In the genomic region with DNA sequence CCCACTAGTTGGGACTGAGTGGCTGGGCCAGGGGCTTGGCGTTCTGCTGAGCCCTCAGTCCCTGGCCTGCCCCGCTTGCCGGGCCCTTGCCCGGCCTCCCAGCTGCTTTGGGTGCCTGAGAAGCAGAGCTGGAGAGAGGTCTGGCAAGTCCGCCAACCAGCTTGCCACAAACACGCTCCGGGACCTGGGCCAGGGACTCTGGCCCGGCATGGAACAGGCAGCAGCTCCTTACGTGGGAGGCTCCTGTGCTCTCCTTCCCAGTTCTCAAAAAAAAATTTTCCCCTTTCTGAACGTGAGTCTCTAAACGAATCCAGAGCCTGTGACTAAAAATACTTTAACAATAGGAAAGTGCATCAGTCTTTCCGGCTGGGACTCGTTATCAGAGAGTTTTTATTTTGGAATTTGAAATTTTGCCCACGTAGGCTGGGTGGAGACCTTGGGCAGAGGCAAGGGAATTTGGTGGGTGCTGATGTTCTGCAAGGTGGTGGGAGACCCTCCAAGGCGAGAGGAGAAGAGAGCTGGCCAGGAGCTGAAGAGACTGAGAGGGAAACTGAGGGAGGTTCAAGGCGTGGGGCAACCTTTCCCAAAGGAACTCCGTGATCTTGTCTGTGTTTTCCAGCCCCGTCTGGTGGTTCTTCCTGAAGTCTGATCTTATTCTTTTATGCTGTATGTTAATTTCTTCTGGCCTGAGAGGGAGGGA, we compare ENCODE assay signal across 11 cellular contexts. TPM values are rescaled to one million over a fixed set of nuclear protein-coding genes. Genes with fewer than 3 reads are reported as not detected.
DNase-seq lines count a peak whose midpoint lies in the region; ATAC-seq and TF ChIP-seq lines count a peak whose summit lies in the region.
"Had no signal": no experiment of that assay in that cellular context is flagged by ENCODE, and none has a peak within 500 bp of the region (broad histone marks: within the 10 kb centered on the region; RNA-seq: fewer than 3 reads in every experiment).

No MANE protein-coding gene starts in this region.

- DNase-seq in HFFc6 = peak; percentile 68
- peak; percentile 48 to 87 (median 80) for DNase-seq in dorsolateral prefrontal cortex
- peak; percentile 73 for DNase-seq in lower lobe of right lung
- peak; percentile 91 for DNase-seq in stomach
- DNase-seq in activated CD8-positive, alpha-beta memory T cell treated with anti-CD3 and anti-CD28 coated beads for 24 hours = no peak
- no peak for DNase-seq in NOMO-1 treated with DMSO at 0.1 percent for 48 hours (lab: John Stamatoyannopoulos, UW; ENCODE audit: unreplicated experiment)
- DNase-seq: activated T-cell treated with anti-CD3 and anti-CD28 coated beads, Interleukin-2, amount 50 U/mL, for 4 hours; NCI-H1092 treated with DMSO at 0.1 percent for 48 hours; SJCRH30 had no signal

- no peaks in the 10 kb centered on the region for H3K9me3 Mint-ChIP-seq in HFFc6
- H3K9me3 Mint-ChIP-seq: activated T-cell treated with anti-CD3 and anti-CD28 coated beads, Interleukin-2, amount 50 U/mL, for 4 hours had no signal

- H3K36me3 ChIP-seq in lower lobe of right lung (no peaks in the 10 kb centered on the region), stomach (no peaks in the 10 kb centered on the region)
- H3K36me3 ChIP-seq: SJCRH30 had no signal

- ATAC-seq in lower lobe of right lung = peak; percentile 55 to 57
- no peak for ATAC-seq in HG03139 (IDR thresholded peaks at IDR 0.05; ENCODE audit: unreplicated experiment)
- no peak for ATAC-seq in HG02571 (IDR thresholded peaks at IDR 0.05; ENCODE audit: unreplicated experiment)
- ATAC-seq: activated T-cell treated with anti-CD3 and anti-CD28 coated beads, Interleukin-2, amount 50 U/mL, for 4 hours had no signal

- 27 to 49% (median 37%) methylated on average over 18 of the region's 18 CpGs for WGBS in stomach, 5 donors

- no peak for TF ChIP-seq CTCF in HFFc6 (IDR thresholded peaks at IDR 0.05)
- TF ChIP-seq CTCF in dorsolateral prefrontal cortex (IDR thresholded peaks at IDR 0.05 in 54 of 56, conservative IDR thresholded peaks at IDR 0.05 in 2 of 56; ENCODE audit: low read depth in 1 of 56, partially characterized antibody in 56 of 56) = no peak
- no peak for TF ChIP-seq CTCF in lower lobe of right lung (IDR thresholded peaks at IDR 0.05)
- no peak for TF ChIP-seq CTCF in stomach (IDR thresholded peaks at IDR 0.05)

- peak overlapping the region; percentile 85 for H3K27ac Mint-ChIP-seq in HFFc6

- intact Hi-C loops in dorsolateral prefrontal cortex (cut with DNase I) (loop anchor here in 1 of 2 donors (10.0 kb wide), 1 partner anchor 960 kb away; the partner anchor contains the start of gene EIF4B), lower lobe of right lung (cut with DNase I) (no loop called here), stomach (cut with DNase I; ENCODE audit: low total_unique reads) (no loop called here)

- H3K4me1 ChIP-seq in lower lobe of right lung = peaks cover 66% of the 10 kb centered on the region
- H3K4me1 ChIP-seq in stomach = peaks cover 31 to 65% (median 51%) of the 10 kb centered on the region in 4 donors

- H3K27ac ChIP-seq in dorsolateral prefrontal cortex (peak overlapping the region in 57 of 59 donors; percentile 9 to 93 (median 78)), lower lobe of right lung (peak overlapping the region; percentile 79), stomach (peak overlapping the region; percentile 75 to 92 (median 80))
- H3K27ac ChIP-seq: SJCRH30 had no signal

- H3K27me3 ChIP-seq in dorsolateral prefrontal cortex (no peaks in the 10 kb centered on the region), lower lobe of right lung (ENCODE audit: low read depth) (no peaks in the 10 kb centered on the region), stomach (no peaks in the 10 kb centered on the region)
- H3K27me3 ChIP-seq: SJCRH30 had no signal

- H3K9me3 ChIP-seq in lower lobe of right lung (no peaks in the 10 kb centered on the region), stomach (no peaks in the 10 kb centered on the region)
- H3K9me3 ChIP-seq: SJCRH30 had no signal

- peak; percentile 56 for TF ChIP-seq EP300 in stomach (IDR thresholded peaks at IDR 0.05)

- peak overlapping the region in 38 of 59 donors; percentile 3 to 50 (median 16) for H3K4me3 ChIP-seq in dorsolateral prefrontal cortex
- no peak overlapping the region for H3K4me3 ChIP-seq in lower lobe of right lung
- H3K4me3 ChIP-seq in stomach = peak overlapping the region in 2 of 4 donors; percentile 18 to 20
- H3K4me3 ChIP-seq: SJCRH30 had no signal

- peak overlapping the region; percentile 43 for H3K4me3 Mint-ChIP-seq in HFFc6
- H3K4me3 Mint-ChIP-seq: activated T-cell treated with anti-CD3 and anti-CD28 coated beads, Interleukin-2, amount 50 U/mL, for 4 hours had no signal

- H3K36me3 Mint-ChIP-seq in HFFc6 (ENCODE audit: low read depth) = no peaks in the 10 kb centered on the region

- TF ChIP-seq POLR2A in stomach (IDR thresholded peaks at IDR 0.05) = no peak

- H3K4me1 Mint-ChIP-seq in HFFc6 (ENCODE audit: low read depth) = peaks cover 49% of the 10 kb centered on the region

- H3K27me3 Mint-ChIP-seq in HFFc6 (ENCODE audit: insufficient read depth) = no peaks in the 10 kb centered on the region; the same call in 1 of the 2 replicates

RNA-seq across cellular contexts. Expression of gene NR4A1, which starts 6.8 kb away (rescaled TPM):
- 10 to 100 TPM; 10.3 to 46.6 (median 43.6) TPM for total RNA-seq in HFFc6 (2021; fragmentation: NEBNext Ultra II Directional; extraction: Animal tissue kit (Norgen Biotek cat#: 25700))
- total RNA-seq in dorsolateral prefrontal cortex = 100 to 1,000 TPM in 5 of 120 experiments, 10 to 100 TPM in 115; 13.1 to 194 (median 28.9) TPM
- total RNA-seq in lower lobe of right lung = 39.3 TPM
- 100 to 1,000 TPM in 3 of 5 donors, 10 to 100 TPM in 2; 29.4 to 384 (median 230) TPM for total RNA-seq in stomach
- 10 to 100 TPM; 41.3 to 65.5 (median 55.0) TPM for polyA plus RNA-seq in stomach

RNA-seq across cellular contexts. Expression of gene ATG101, which starts 25.3 kb away (rescaled TPM):
- 10 to 100 TPM; 62.1 to 73.6 (median 66.6) TPM for total RNA-seq in HFFc6 (2021; fragmentation: NEBNext Ultra II Directional; extraction: Animal tissue kit (Norgen Biotek cat#: 25700))
- total RNA-seq in dorsolateral prefrontal cortex (10 to 100 TPM; 19.6 to 42.5 (median 31.5) TPM), lower lobe of right lung (31.8 TPM), stomach (100 to 1,000 TPM in 1 of 5 donors, 10 to 100 TPM in 3, 1 to 10 TPM in 1; 7.6 to 105 (median 36.5) TPM)
- 10 to 100 TPM; 36.8 to 80.3 (median 67.1) TPM for polyA plus RNA-seq in stomach

RNA-seq across cellular contexts. Expression of gene SMIM41, which starts 35.1 kb away (rescaled TPM):
- total RNA-seq in HFFc6 (2021; fragmentation: NEBNext Ultra II Directional; extraction: Animal tissue kit (Norgen Biotek cat#: 25700)) = not detected
- 1 to 10 TPM in 2 of 120 experiments, under 1 TPM in 10, not detected in 108; 0.33 to 3.7 (median 0.55) TPM for total RNA-seq in dorsolateral prefrontal cortex
- 4.3 TPM for total RNA-seq in lower lobe of right lung
- total RNA-seq in stomach = 10 to 100 TPM in 1 of 5 donors, 1 to 10 TPM in 3, not detected in 1; 1.1 to 21.6 (median 6.8) TPM
- 10 to 100 TPM in 1 of 3 donors, 1 to 10 TPM in 2; 1.5 to 11.8 (median 6.5) TPM for polyA plus RNA-seq in stomach
- total RNA-seq: activated T-cell treated with anti-CD3 and anti-CD28 coated beads, Interleukin-2, amount 50 U/mL, for 4 hours; SJCRH30 had no signal

RNA-seq across cellular contexts. Expression of gene TAMALIN, which starts 37.7 kb away (rescaled TPM):
- total RNA-seq in HFFc6 (2021; fragmentation: NEBNext Ultra II Directional; extraction: Animal tissue kit (Norgen Biotek cat#: 25700)) = under 1 TPM; 0.24 to 1.00 (median 0.69) TPM
- total RNA-seq in dorsolateral prefrontal cortex = 100 to 1,000 TPM in 3 of 120 experiments, 10 to 100 TPM in 117; 27.0 to 168 (median 54.0) TPM
- 85.5 TPM for total RNA-seq in lower lobe of right lung
- total RNA-seq in stomach = 10 to 100 TPM in 2 of 5 donors, 1 to 10 TPM in 2, not detected in 1; 2.7 to 61.3 (median 16.6) TPM
- 10 to 100 TPM in 2 of 3 donors, 1 to 10 TPM in 1; 6.4 to 17.0 (median 16.3) TPM for polyA plus RNA-seq in stomach

Comparison
In these comparisons a context has a peak if more than half of its experiments do, and no peak if none do; other contexts are left out.
1. DNase-seq: peak in HFFc6 (single experiment), dorsolateral prefrontal cortex (10 of 10), lower lobe of right lung (single experiment) and stomach (single experiment); none in activated CD8-positive, alpha-beta memory T cell treated with anti-CD3 and anti-CD28 coated beads for 24 hours (single experiment) and NOMO-1 treated with DMSO at 0.1 percent for 48 hours (single experiment).
2. ATAC-seq: peak in lower lobe of right lung (2 of 2); none in HG03139 (single experiment) and HG02571 (single experiment).
3. Peak in every context shown above with its lines, with median percentiles within 50 percentile points of each other: H3K27ac ChIP-seq.